1 cellular context compared by ENCODE assay signal in genomic region chr16:84616515-84616914, GRCh38.
TF ChIP-seq lines count a peak whose summit lies in the region.

No MANE protein-coding gene starts in this region.

TF ChIP-seq in A549, 52 proteins besides CTCF, POLR2A, EP300 and RAD21:
- TF ChIP-seq USF2 (IDR thresholded peaks at IDR 0.05): peak; percentile 20; the same call in 1 of the 2 replicates
- TF ChIP-seq BHLHE40 (IDR thresholded peaks at IDR 0.05; ENCODE audit: low read depth, low read length): no peak
- peak; percentile 83 for TF ChIP-seq MAX (IDR thresholded peaks at IDR 0.05)
